8 cellular contexts compared by ENCODE assay signal in the genomic region with DNA sequence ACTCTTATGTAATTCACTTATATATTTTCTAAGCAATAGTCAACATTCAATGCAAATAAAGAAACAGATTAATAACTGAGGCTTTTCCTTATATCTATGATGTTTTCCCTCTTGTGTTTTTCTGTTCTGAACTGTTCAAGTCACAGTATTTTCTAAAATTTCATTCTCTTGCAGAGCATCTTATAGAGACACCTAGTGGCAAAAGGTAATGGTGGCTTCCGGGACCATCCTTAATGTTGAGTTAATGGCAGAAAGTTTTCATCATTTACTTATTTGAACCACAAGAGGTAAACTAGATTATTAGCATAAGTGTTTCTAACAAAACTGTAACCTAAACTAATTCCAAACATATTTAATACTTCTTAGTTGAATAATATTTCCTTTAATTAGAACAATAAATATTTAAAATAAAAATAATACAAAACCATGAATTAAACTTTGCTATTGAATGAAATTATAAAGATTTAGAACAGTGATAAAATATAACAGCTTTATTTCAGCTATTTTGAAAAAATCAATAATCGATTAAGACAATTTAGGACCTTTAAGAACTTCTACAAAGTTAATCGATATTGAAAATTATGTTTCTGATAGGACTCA. TPM values are rescaled to one million over a fixed set of nuclear protein-coding genes. Genes with fewer than 3 reads are reported as not detected.
DNase-seq lines count a peak whose midpoint lies in the region; ATAC-seq and TF ChIP-seq lines count a peak whose summit lies in the region.
"Had no signal": no experiment of that assay in that cellular context is flagged by ENCODE, and none has a peak within 500 bp of the region (broad histone marks: within the 10 kb centered on the region; RNA-seq: fewer than 3 reads in every experiment).

No MANE protein-coding gene starts in this region.

- H3K27me3 Mint-ChIP-seq in endothelial cell (ENCODE audit: unreplicated experiment) = peaks cover 14% of the 10 kb centered on the region

- H3K27ac Mint-ChIP-seq in endothelial cell (ENCODE audit: unreplicated experiment) = no peak overlapping the region
- H3K27ac Mint-ChIP-seq: naive B cell had no signal

- H3K4me1 Mint-ChIP-seq in endothelial cell (ENCODE audit: unreplicated experiment) = peaks cover 15% of the 10 kb centered on the region

- peak; percentile 31 for DNase-seq in GM13977 (ENCODE audit: low spot score)
- peak; percentile 89 for DNase-seq in NCI-H82 (lab: John Stamatoyannopoulos, UW)
- no peak for DNase-seq in endothelial cell (ENCODE audit: low spot score)
- no peak for DNase-seq in NCI-H1436 (lab: John Stamatoyannopoulos, UW)
- no peak for DNase-seq in NK-92 (lab: John Stamatoyannopoulos, UW; ENCODE audit: unreplicated experiment)
- DNase-seq: naive B cell had no signal

- H3K4me3 Mint-ChIP-seq in endothelial cell (ENCODE audit: unreplicated experiment) = no peak overlapping the region
- H3K4me3 Mint-ChIP-seq: naive B cell had no signal

- in situ Hi-C loops in GM13977 (cut with MboI; ENCODE audit: low pct_unique_long_range_greater_than_20kb, low sequenced_read_pairs, unreplicated experiment) = no loop called here

- peaks cover 4% of the 10 kb centered on the region for H3K36me3 Mint-ChIP-seq in endothelial cell (ENCODE audit: low read depth, unreplicated experiment)

- TF ChIP-seq CTCF in GM13977 (IDR thresholded peaks at IDR 0.05; ENCODE audit: extremely low read depth, insufficient read depth, missing control alignments) (peak; percentile 69), endothelial cell (IDR thresholded peaks at IDR 0.05; ENCODE audit: unreplicated experiment) (peak; percentile 53)

- no peaks in the 10 kb centered on the region for H3K9me3 Mint-ChIP-seq in endothelial cell (ENCODE audit: unreplicated experiment)

- ATAC-seq in HG02981 (IDR thresholded peaks at IDR 0.05; ENCODE audit: unreplicated experiment) (peak; percentile 42), esophagus mucosa (no peak)

RNA-seq across cellular contexts. Expression of a gene that starts 1.7 kb away (rescaled TPM):
- total RNA-seq in endothelial cell (ENCODE audit: unreplicated experiment) = 0.08 TPM
- 0.04 TPM for total RNA-seq in esophagus mucosa

Comparison
In these comparisons a context has a peak if more than half of its experiments do, and no peak if none do; other contexts are left out.
1. DNase-seq: peak in GM13977 (single experiment) and NCI-H82 (single experiment); none in endothelial cell (single experiment), NCI-H1436 (single experiment) and NK-92 (single experiment).